ENCODE assay signal across 21 cellular contexts in the genomic region with DNA sequence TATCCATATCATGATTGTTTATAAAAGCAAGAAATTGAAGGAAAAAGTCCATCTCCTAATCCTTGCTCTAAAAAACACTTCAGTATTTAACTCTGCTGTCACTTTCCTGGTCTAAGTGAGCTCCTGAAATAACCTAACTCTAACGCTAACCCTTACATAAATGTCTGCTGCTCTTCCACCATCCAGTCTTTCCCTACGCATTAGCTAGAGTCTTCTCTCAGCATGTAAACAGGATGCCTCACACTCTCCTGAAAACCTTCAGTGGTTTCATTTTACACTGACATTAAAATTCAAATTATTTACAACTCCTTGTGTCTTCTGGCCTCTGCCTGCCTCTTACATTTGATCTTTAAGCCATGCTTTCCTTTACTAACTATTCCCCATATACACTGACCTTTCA.
"Had no signal": no experiment of that assay in that cellular context is flagged by ENCODE, and none has a peak within 500 bp of the region (broad histone marks: within the 10 kb centered on the region; RNA-seq: fewer than 3 reads in every experiment).

No MANE protein-coding gene starts in this region.

- DNase-seq: activated CD4-positive, alpha-beta memory T cell treated with anti-CD3 and anti-CD28 coated beads, Interleukin-2, amount 10 ng/mL, durations not matched to agents 7 days and 5 days; activated CD4-positive, alpha-beta T cell treated with anti-CD3 and anti-CD28 coated beads, Interleukin-2, amount 10 ng/mL, durations not matched to agents 24 days and 14 days; activated effector memory CD4-positive, alpha-beta T cell treated with anti-CD3 and anti-CD28 coated beads, Interleukin-2, amount 50 U/mL, for 16 hours; activated naive CD4-positive, alpha-beta T cell treated with anti-CD3 and anti-CD28 coated beads, Interleukin-2, amount 10 ng/mL, durations not matched to agents 7 days and 5 days; amygdala; colonic mucosa; dorsolateral prefrontal cortex; effector memory CD8-positive, alpha-beta T cell; hypothalamus; islet precursor cell; left cardiac atrium; mucosa of descending colon; stimulated activated CD4-positive, alpha-beta T cell treated with anti-CD3 and anti-CD28 coated beads, Interleukin-4, amount 100 ng/mL, for 24 hours; substantia nigra; tibial artery had no signal

- H3K27ac ChIP-seq: colonic mucosa, dorsolateral prefrontal cortex, prostate gland, tibial artery had no signal

- H3K27me3 ChIP-seq: colonic mucosa, dorsolateral prefrontal cortex, tibial artery had no signal

- H3K9me3 ChIP-seq: colonic mucosa, mucosa of descending colon, prostate gland, tibial artery had no signal

- ATAC-seq: activated CD4-positive, CD25-positive, alpha-beta regulatory T cell treated with anti-CD3 and anti-CD28 coated beads, Interleukin-2, amount 50 U/mL, for 24 hours; effector memory CD8-positive, alpha-beta T cell; esophagus mucosa; left cardiac atrium; mucosa of descending colon had no signal

- H3K4me1 ChIP-seq: colonic mucosa, prostate gland, tibial artery had no signal

- H3K36me3 ChIP-seq: colonic mucosa, prostate gland, tibial artery had no signal

- FAIRE-seq: bronchial epithelial cell, endothelial cell of umbilical vein, frontal cortex had no signal

- H3K4me3 ChIP-seq: colonic mucosa, dorsolateral prefrontal cortex, mucosa of descending colon, prostate gland, tibial artery had no signal
